ENCODE assay signal across 1 cellular context in the genomic region with DNA sequence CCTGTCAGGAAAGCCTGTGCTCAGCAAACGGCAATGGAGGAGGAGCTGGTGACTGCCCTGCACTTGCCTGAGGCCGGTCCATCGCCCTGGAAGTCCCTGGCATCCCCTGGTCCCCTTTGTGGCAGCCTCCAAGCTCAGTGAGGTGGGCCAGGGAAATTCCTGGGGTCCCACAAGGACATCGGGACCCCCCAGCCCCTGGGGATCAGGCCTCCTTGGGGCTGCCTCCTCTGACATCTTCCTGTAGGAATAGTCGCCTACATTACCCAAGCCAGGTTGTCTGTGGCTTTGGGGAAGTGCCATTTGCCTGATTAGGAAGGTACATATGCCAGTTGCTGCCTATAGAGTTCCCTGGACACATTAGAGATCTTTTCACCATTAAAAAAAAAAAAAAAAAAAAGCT.
TF ChIP-seq lines count a peak whose summit lies in the region.

No MANE protein-coding gene starts in this region.

TF ChIP-seq in HCT116, 20 proteins besides CTCF, POLR2A, EP300 and RAD21:
- no peak for TF ChIP-seq EZH2phosphoT487 (IDR thresholded peaks at IDR 0.05; ENCODE audit: borderline replicate concordance)
- TF ChIP-seq, protein P1, sequence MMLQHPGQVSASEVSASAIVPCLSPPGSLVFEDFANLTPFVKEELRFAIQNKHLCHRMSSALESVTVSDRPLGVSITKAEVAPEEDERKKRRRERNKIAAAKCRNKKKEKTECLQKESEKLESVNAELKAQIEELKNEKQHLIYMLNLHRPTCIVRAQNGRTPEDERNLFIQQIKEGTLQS (IDR thresholded peaks at IDR 0.05), result no peak
- no peak for TF ChIP-seq ZNF274 (IDR thresholded peaks at IDR 0.05; ENCODE audit: low read depth, low read length)
- TF ChIP-seq, protein P2, sequence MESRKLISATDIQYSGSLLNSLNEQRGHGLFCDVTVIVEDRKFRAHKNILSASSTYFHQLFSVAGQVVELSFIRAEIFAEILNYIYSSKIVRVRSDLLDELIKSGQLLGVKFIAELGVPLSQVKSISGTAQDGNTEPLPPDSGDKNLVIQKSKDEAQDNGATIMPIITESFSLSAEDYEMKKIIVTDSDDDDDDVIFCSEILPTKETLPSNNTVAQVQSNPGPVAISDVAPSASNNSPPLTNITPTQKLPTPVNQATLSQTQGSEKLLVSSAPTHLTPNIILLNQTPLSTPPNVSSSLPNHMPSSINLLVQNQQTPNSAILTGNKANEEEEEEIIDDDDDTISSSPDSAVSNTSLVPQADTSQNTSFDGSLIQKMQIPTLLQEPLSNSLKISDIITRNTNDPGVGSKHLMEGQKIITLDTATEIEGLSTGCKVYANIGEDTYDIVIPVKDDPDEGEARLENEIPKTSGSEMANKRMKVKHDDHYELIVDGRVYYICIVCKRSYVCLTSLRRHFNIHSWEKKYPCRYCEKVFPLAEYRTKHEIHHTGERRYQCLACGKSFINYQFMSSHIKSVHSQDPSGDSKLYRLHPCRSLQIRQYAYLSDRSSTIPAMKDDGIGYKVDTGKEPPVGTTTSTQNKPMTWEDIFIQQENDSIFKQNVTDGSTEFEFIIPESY (IDR thresholded peaks at IDR 0.05; ENCODE audit: extremely low read depth, insufficient replicate concordance, low read length), result no peak
- TF ChIP-seq, protein P3, sequence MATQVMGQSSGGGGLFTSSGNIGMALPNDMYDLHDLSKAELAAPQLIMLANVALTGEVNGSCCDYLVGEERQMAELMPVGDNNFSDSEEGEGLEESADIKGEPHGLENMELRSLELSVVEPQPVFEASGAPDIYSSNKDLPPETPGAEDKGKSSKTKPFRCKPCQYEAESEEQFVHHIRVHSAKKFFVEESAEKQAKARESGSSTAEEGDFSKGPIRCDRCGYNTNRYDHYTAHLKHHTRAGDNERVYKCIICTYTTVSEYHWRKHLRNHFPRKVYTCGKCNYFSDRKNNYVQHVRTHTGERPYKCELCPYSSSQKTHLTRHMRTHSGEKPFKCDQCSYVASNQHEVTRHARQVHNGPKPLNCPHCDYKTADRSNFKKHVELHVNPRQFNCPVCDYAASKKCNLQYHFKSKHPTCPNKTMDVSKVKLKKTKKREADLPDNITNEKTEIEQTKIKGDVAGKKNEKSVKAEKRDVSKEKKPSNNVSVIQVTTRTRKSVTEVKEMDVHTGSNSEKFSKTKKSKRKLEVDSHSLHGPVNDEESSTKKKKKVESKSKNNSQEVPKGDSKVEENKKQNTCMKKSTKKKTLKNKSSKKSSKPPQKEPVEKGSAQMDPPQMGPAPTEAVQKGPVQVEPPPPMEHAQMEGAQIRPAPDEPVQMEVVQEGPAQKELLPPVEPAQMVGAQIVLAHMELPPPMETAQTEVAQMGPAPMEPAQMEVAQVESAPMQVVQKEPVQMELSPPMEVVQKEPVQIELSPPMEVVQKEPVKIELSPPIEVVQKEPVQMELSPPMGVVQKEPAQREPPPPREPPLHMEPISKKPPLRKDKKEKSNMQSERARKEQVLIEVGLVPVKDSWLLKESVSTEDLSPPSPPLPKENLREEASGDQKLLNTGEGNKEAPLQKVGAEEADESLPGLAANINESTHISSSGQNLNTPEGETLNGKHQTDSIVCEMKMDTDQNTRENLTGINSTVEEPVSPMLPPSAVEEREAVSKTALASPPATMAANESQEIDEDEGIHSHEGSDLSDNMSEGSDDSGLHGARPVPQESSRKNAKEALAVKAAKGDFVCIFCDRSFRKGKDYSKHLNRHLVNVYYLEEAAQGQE (IDR thresholded peaks at IDR 0.05; ENCODE audit: low read depth), result no peak
- TF ChIP-seq FOSL1 (IDR thresholded peaks at IDR 0.05; ENCODE audit: low read depth), result no peak
- no peak for TF ChIP-seq ZFX (IDR thresholded peaks at IDR 0.05)
- no peak for TF ChIP-seq TCF7L2 (IDR thresholded peaks at IDR 0.05; ENCODE audit: borderline replicate concordance, extremely low read depth, insufficient read depth, insufficient read length)
- no peak for TF ChIP-seq CEBPB (IDR thresholded peaks at IDR 0.05; ENCODE audit: low read depth)
- TF ChIP-seq SP1 (IDR thresholded peaks at IDR 0.05; ENCODE audit: low read depth), result no peak
- TF ChIP-seq JUND (IDR thresholded peaks at IDR 0.05), result no peak
- no peak for TF ChIP-seq EGR1 (IDR thresholded peaks at IDR 0.05; ENCODE audit: low read depth)
